ENCODE assay signal across 20 cellular contexts in the genomic region with DNA sequence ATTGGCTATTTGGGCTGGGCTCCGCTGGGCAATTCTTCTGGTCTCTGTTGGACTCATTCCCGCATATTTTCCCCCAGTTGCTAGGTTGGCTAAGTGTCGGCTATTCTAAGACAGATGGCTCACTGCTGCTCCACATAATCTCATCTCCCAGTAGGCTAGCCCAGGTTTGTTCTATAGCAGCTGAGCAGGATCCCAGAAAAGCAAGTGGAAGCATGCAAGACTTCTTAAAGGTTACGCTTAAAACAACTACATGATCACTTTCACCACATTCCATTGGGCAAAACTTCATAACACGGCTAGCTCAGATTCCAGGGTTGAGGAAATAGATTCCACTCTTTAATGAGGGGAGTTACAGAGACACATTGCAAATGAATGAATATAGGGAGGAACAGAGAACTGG.
"Had no signal": no experiment of that assay in that cellular context is flagged by ENCODE, and none has a peak within 500 bp of the region (broad histone marks: within the 10 kb centered on the region; RNA-seq: fewer than 3 reads in every experiment).

No MANE protein-coding gene starts in this region.

- DNase-seq: activated CD4-positive, alpha-beta memory T cell treated with anti-CD3 and anti-CD28 coated beads for 36 hours; activated CD8-positive, alpha-beta memory T cell treated with anti-CD3 and anti-CD28 coated beads, Interleukin-2, amount 10 ng/mL, durations not matched to agents 7 days and 5 days; activated naive CD4-positive, alpha-beta T cell treated with Interleukin-2 at 50 U/mL for 16 hours; activated naive CD8-positive, alpha-beta T cell treated with anti-CD3 and anti-CD28 coated beads, Interleukin-2, amount 10 ng/mL, durations not matched to agents 7 days and 5 days; activated T-cell treated with anti-CD3 and anti-CD28 coated beads, Interleukin-2, amount 50 U/mL, for 1 hour; amygdala; esophagus squamous epithelium; glutamatergic neuron; hippocampal formation; islet precursor cell; naive B cell; stimulated activated CD4-positive, alpha-beta T cell treated with anti-CD3 and anti-CD28 coated beads, Interleukin-2, amount 100 ng/mL, for 48 hours; stomach had no signal

- ATAC-seq: activated CD8-positive, alpha-beta memory T cell treated with anti-CD3 and anti-CD28 coated beads, Interleukin-2, amount 10 ng/mL, durations not matched to agents 7 days and 5 days; activated T-helper 17 cell treated with anti-CD3 and anti-CD28 coated beads, Interleukin-2, amount 50 U/mL, for 72 hours; left lobe of liver had no signal

- H3K27ac ChIP-seq: coronary artery, esophagus squamous epithelium, prostate gland, right atrium auricular region, skin epidermis, stomach had no signal

- H3K4me1 ChIP-seq: esophagus squamous epithelium, prostate gland, right atrium auricular region, stomach had no signal

- H3K4me3 ChIP-seq: coronary artery, esophagus squamous epithelium, lung, prostate gland, right atrium auricular region, skin epidermis, stomach had no signal

- H3K36me3 ChIP-seq: prostate gland, right atrium auricular region had no signal

- H3K27me3 ChIP-seq: esophagus squamous epithelium, right atrium auricular region, stomach had no signal

- H3K9me3 ChIP-seq: prostate gland had no signal
